In the genomic region with DNA sequence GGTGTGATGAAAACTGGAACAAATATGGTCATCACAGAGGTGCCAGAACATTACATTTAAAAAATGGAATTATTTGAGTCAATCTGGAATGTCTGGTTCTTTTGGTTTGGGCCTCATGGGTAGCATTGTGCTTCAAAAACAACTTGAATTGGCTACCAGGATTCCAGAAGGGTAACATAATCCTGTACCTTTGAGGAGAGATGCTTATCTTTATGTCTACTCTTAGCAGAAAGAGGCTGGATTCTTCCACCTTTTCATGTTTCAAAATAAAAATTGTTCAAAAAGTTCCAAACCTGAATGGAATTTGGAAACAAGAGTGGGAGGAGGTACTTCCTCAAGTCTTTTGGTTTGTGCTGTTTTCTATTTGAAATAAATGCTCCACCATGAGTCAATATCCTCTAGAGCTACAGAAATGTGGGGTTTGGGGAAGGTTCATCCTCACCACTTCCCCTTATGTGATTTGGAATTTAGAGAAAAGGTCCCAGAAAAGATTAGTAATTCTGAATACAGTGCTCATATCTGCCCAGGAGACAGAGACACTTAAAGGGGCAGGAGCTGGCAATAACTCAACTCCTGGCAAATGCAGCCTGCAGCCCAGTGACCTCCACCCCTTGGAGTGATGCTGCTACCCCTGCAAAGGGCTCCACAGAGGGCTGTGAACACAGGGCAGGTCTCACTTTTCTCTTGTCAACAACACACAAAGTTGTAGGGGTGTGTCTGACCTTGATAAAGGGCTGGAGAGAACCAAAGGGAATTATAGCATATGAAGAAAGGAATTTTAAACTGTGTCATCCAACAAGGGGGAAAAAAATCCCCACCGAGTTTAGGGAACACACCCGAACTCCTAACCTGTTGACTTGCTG, we compare ENCODE assay signal across 1 cellular context.
TF ChIP-seq lines count a peak whose summit lies in the region.

No MANE protein-coding gene starts in this region.

TF ChIP-seq in IMR-90, 13 proteins besides CTCF, POLR2A, EP300 and RAD21 (continued from another document):
- TF ChIP-seq, protein P1, sequence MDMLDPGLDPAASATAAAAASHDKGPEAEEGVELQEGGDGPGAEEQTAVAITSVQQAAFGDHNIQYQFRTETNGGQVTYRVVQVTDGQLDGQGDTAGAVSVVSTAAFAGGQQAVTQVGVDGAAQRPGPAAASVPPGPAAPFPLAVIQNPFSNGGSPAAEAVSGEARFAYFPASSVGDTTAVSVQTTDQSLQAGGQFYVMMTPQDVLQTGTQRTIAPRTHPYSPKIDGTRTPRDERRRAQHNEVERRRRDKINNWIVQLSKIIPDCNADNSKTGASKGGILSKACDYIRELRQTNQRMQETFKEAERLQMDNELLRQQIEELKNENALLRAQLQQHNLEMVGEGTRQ (IDR thresholded peaks at IDR 0.05; ENCODE audit: low read depth, low read length): no peak
- TF ChIP-seq SMC3 (IDR thresholded peaks at IDR 0.05; ENCODE audit: low read depth, low read length) (no peak), RCOR1 (IDR thresholded peaks at IDR 0.05; ENCODE audit: insufficient replicate concordance, low read length) (no peak), CEBPB (IDR thresholded peaks at IDR 0.05; ENCODE audit: low read depth, low read length) (no peak), FOS (IDR thresholded peaks at IDR 0.05; ENCODE audit: low read depth, low read length) (no peak), NFE2L2 (IDR thresholded peaks at IDR 0.05; ENCODE audit: low read depth, low read length) (no peak), CHD1 (IDR thresholded peaks at IDR 0.05; ENCODE audit: low read depth, low read length) (no peak)
